ENCODE assay signal across 9 cellular contexts in the genomic region with DNA sequence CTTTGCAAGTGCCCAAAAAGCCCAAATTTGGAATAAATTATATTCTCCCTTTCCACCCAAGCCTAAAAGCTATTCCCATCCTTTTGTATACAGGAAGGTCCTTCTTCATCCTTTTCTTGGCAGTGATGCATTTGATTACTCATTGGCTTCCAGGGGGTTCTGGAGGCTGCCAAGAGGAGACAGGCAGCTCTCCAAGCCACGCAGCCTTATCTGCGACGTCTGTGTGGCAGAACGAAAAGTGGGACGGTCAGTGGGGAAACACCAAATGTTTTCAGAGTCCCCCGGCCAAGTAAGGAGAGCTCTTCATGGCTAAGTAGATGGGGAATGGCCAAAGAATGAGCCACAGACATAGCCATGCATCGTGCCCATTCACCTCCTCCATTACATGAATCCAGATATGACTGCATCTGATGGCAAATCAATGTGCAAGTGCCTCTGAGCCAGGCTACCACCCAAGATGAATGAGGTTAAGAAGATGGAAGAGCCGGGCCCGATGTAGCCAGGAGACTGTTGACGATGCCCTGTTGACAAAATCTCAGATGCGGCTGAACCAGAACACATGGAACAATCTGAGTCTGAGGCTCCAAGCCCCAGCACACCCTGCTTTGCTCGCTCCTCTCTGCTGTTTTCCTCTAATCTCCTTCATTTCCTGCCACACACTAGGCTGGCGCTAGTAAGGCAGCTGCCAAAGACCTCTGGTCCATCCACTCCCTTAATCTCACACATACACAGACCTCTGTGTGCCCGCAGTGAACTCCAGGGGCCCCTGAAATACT. TPM values are rescaled to one million over a fixed set of nuclear protein-coding genes. Genes with fewer than 3 reads are reported as not detected.
A peak's percentile ranks its signal among the peaks of the same experiment; 100 is the strongest.
DNase-seq lines count a peak whose midpoint lies in the region; ATAC-seq lines count a peak whose summit lies in the region.
"Had no signal": no experiment of that assay in that cellular context is flagged by ENCODE, and none has a peak within 500 bp of the region (broad histone marks: within the 10 kb centered on the region; RNA-seq: fewer than 3 reads in every experiment).

No MANE protein-coding gene starts in this region.

- peaks cover 75% of the 10 kb centered on the region for H3K4me1 Mint-ChIP-seq in activated naive CD4-positive, alpha-beta T cell treated with anti-CD3 and anti-CD28 coated beads, Interleukin-2, amount 10 ng/mL, durations not matched to agents 7 days and 5 days

- H3K27me3 ChIP-seq in muscle layer of duodenum (ENCODE audit: low read depth, low read length) (no peaks in the 10 kb centered on the region), aorta (ENCODE audit: control insufficient read depth in 1 of 2, insufficient read depth in 2 of 2, low read length in 1 of 2) (no peaks in the 10 kb centered on the region)

- peaks cover 79% of the 10 kb centered on the region for H3K36me3 Mint-ChIP-seq in activated naive CD4-positive, alpha-beta T cell treated with anti-CD3 and anti-CD28 coated beads, Interleukin-2, amount 10 ng/mL, durations not matched to agents 7 days and 5 days

- H3K9me3 Mint-ChIP-seq in activated naive CD4-positive, alpha-beta T cell treated with anti-CD3 and anti-CD28 coated beads, Interleukin-2, amount 10 ng/mL, durations not matched to agents 7 days and 5 days = no peaks in the 10 kb centered on the region

- no peak overlapping the region for H3K4me3 Mint-ChIP-seq in activated naive CD4-positive, alpha-beta T cell treated with anti-CD3 and anti-CD28 coated beads, Interleukin-2, amount 10 ng/mL, durations not matched to agents 7 days and 5 days

- peaks cover 12 to 68% of the 10 kb centered on the region in 2 donors for H3K4me1 ChIP-seq in muscle layer of duodenum (ENCODE audit: control insufficient read depth in 1 of 2, insufficient read depth in 2 of 2, low read length in 2 of 2)
- H3K4me1 ChIP-seq in aorta (ENCODE audit: control insufficient read depth in 1 of 2, insufficient read depth in 2 of 2, low read length in 2 of 2) = peaks cover 7 to 9% of the 10 kb centered on the region in 2 donors

- peak overlapping the region; percentile 62 for H3K27ac Mint-ChIP-seq in activated naive CD4-positive, alpha-beta T cell treated with anti-CD3 and anti-CD28 coated beads, Interleukin-2, amount 10 ng/mL, durations not matched to agents 7 days and 5 days

- H3K27ac ChIP-seq in muscle layer of duodenum (ENCODE audit: low read length) = peak overlapping the region; percentile 84
- H3K27ac ChIP-seq in aorta (ENCODE audit: low read depth in 1 of 2, low read length in 2 of 2) = peak overlapping the region; percentile 73 to 96
- H3K27ac ChIP-seq: C4-2B had no signal

- CTCF ChIA-PET in activated naive CD4-positive, alpha-beta T cell treated with anti-CD3 and anti-CD28 coated beads, Interleukin-2, amount 10 ng/mL, durations not matched to agents 7 days and 5 days (lab: Charles Lee) = interaction anchor here (0.8 to 1.6 kb wide), 4 partner anchors 14 to 179 kb away, joined by 3 to 4 read pairs (median 3); a partner anchor contains a TSS

- 4 to 7% methylated on average over 14 of the region's 14 CpGs for WGBS in aorta, 2 donors

- ATAC-seq in aorta (ENCODE audit: low FRiP score) = peak; percentile 67
- ATAC-seq in HG02588 (IDR thresholded peaks at IDR 0.05; ENCODE audit: unreplicated experiment) = no peak

- H3K27me3 Mint-ChIP-seq in activated naive CD4-positive, alpha-beta T cell treated with anti-CD3 and anti-CD28 coated beads, Interleukin-2, amount 10 ng/mL, durations not matched to agents 7 days and 5 days = no peaks in the 10 kb centered on the region

- H3K4me3 ChIP-seq in muscle layer of duodenum (ENCODE audit: low read depth in 1 of 2, low read length in 2 of 2) = peak overlapping the region; percentile 28 to 41
- H3K4me3 ChIP-seq in aorta (ENCODE audit: low read length in 2 of 2) = no peak overlapping the region

- DNase-seq in activated naive CD4-positive, alpha-beta T cell treated with anti-CD3 and anti-CD28 coated beads, Interleukin-2, amount 10 ng/mL, durations not matched to agents 7 days and 5 days = no peak
- DNase-seq in activated naive CD4-positive, alpha-beta T cell (lab: John Stamatoyannopoulos, UW) = no peak
- DNase-seq in cerebellar nuclear complex (lab: John Stamatoyannopoulos, UW) = peak; percentile 53 to 63
- peak; percentile 68 to 85 for DNase-seq in aorta
- no peak for DNase-seq in NCI-H1048 (lab: John Stamatoyannopoulos, UW)
- DNase-seq in stimulated activated CD4-positive, alpha-beta T cell treated with anti-CD3 and anti-CD28 coated beads, Interleukin-4, amount 100 ng/mL, for 4 hours = no peak

- H3K9me3 ChIP-seq in muscle layer of duodenum (ENCODE audit: control insufficient read depth in 1 of 2, low read length in 2 of 2) (no peaks in the 10 kb centered on the region), aorta (ENCODE audit: control insufficient read depth, low read length) (no peaks in the 10 kb centered on the region)

- intact Hi-C loops in aorta (cut with DNase I) = loop anchor here in 1 of 2 donors (5.0 to 10.0 kb wide), 2 partner anchors 51 to 179 kb away; no protein-coding TSS in a partner anchor

- peaks cover 10 to 16% of the 10 kb centered on the region in 2 donors for H3K36me3 ChIP-seq in muscle layer of duodenum (ENCODE audit: control insufficient read depth in 1 of 2, insufficient read depth in 2 of 2, low read length in 2 of 2)
- H3K36me3 ChIP-seq in aorta (ENCODE audit: control insufficient read depth in 1 of 2, insufficient read depth in 2 of 2, low read length in 1 of 2) = no peaks in the 10 kb centered on the region

RNA-seq across cellular contexts. Expression of a gene that starts 12.0 kb away (rescaled TPM):
- 10 to 100 TPM; 31.0 to 42.8 TPM for total RNA-seq in aorta
- 1 to 10 TPM; 1.5 to 9.6 TPM for polyA plus RNA-seq in aorta

Comparison
In these comparisons a context has a peak if more than half of its experiments do, and no peak if none do; other contexts are left out.
1. DNase-seq: peak in cerebellar nuclear complex (2 of 2) and aorta (2 of 2); none in activated naive CD4-positive, alpha-beta T cell treated with anti-CD3 and anti-CD28 coated beads, Interleukin-2, amount 10 ng/mL, durations not matched to agents 7 days and 5 days (single experiment), activated naive CD4-positive, alpha-beta T cell (0 of 4), NCI-H1048 (single experiment) and stimulated activated CD4-positive, alpha-beta T cell treated with anti-CD3 and anti-CD28 coated beads, Interleukin-4, amount 100 ng/mL, for 4 hours (0 of 2).
2. H3K4me3 ChIP-seq: peak in muscle layer of duodenum (2 of 2); none in aorta (0 of 2).